In genomic region chr12:69789351-69789750, GRCh38 we compare ENCODE assay signal across 34 cellular contexts. TPM values are rescaled to one million over a fixed set of nuclear protein-coding genes. Genes with fewer than 3 reads are reported as not detected.
A peak's percentile ranks its signal among the peaks of the same experiment; 100 is the strongest.
DNase-seq lines count a peak whose midpoint lies in the region; ATAC-seq and TF ChIP-seq lines count a peak whose summit lies in the region.
"Had no signal": no experiment of that assay in that cellular context is flagged by ENCODE, and none has a peak within 500 bp of the region (broad histone marks: within the 10 kb centered on the region; RNA-seq: fewer than 3 reads in every experiment).

No MANE protein-coding gene starts in this region.

- DNase-seq in G401 (ENCODE audit: low spot score) = peak; percentile 67
- peak; percentile 46 for DNase-seq in LNCaP clone FGC (ENCODE audit: low read depth)
- DNase-seq in cerebellar cortex (ENCODE audit: low spot score) = peak; percentile 61
- peak; percentile 10 for DNase-seq in cerebellum (ENCODE audit: low spot score)
- no peak for DNase-seq in mesenteric fat pad (ENCODE audit: low spot score)
- no peak for DNase-seq in NCI-H2107 treated with DMSO at 0.1 percent for 48 hours (lab: John Stamatoyannopoulos, UW; ENCODE audit: unreplicated experiment)
- DNase-seq in iPS-NIHi7 (ENCODE audit: extremely low spot score) = no peak
- DNase-seq: 8988T; ACHN; AML-193; BE2C; Caco-2; Calu3; CD4-positive, alpha-beta memory T cell; CD4-positive, alpha-beta T cell; CD4-positive, CD25-positive, alpha-beta regulatory T cell; CD8-positive, alpha-beta memory T cell; CD8-positive, alpha-beta T cell; COR-L47; DMS 273 treated with DMSO at 0.1 percent for 48 hours; DMS153; DMS53; DMS79; DMS79 treated with DMSO at 0.1 percent for 48 hours; DND-41; EL had no signal

- TF ChIP-seq CTCF in LNCaP clone FGC (IDR thresholded peaks at IDR 0.05; ENCODE audit: control insufficient read depth, extremely low read depth, insufficient read depth) = no peak

- no peak overlapping the region for H3K4me3 ChIP-seq in LNCaP clone FGC (ENCODE audit: low read depth, low read length)
- H3K4me3 ChIP-seq: A549; BLaER1; BLaER1 treated with 17β-estradiol and CSF1 and Interleukin-3, amounts not matched to agents 10 nM and 100 nM had no signal

- ATAC-seq in GM21423 (IDR thresholded peaks at IDR 0.05; ENCODE audit: unreplicated experiment) = no peak
- ATAC-seq: A549; CD8-positive, alpha-beta T cell had no signal

- in situ Hi-C loops in G401 (cut with HindIII; ENCODE audit: low sequenced_read_pairs) = no loop called here

RNA-seq across cellular contexts. Expression of gene MYRFL, which starts 35.7 kb away (rescaled TPM):
- not detected in 2 replicates for total RNA-seq in G401 (2014; rRNA removed; shearing (Covaris generic))
- 0.91 TPM for total RNA-seq in cerebellum
- total RNA-seq in mesenteric fat pad = 0.19 TPM
- total RNA-seq: A172; A673; B cell; CD4-positive, alpha-beta memory T cell; CD4-positive, alpha-beta T cell; CD4-positive, CD25-positive, alpha-beta regulatory T cell; CD8-positive, alpha-beta memory T cell; CD8-positive, alpha-beta T cell; Daoy had no signal

RNA-seq across cellular contexts. Expression of gene RAB3IP, which starts 50.7 kb away (rescaled TPM):
- total RNA-seq in G401 (2014; rRNA removed; shearing (Covaris generic)) = 0.37 TPM in 1 of 2 replicates, not detected in the other
- 41.5 TPM for total RNA-seq in cerebellum
- total RNA-seq in mesenteric fat pad = 9.4 TPM

Comparison
In these comparisons a context has a peak if more than half of its experiments do, and no peak if none do; other contexts are left out.
1. DNase-seq: peak in G401 (single experiment), LNCaP clone FGC (single experiment), cerebellar cortex (single experiment) and cerebellum (single experiment); none in mesenteric fat pad (single experiment), NCI-H2107 treated with DMSO at 0.1 percent for 48 hours (single experiment) and iPS-NIHi7 (single experiment).